In genomic region chr6:148761532-148761951, GRCh38 we compare ENCODE assay signal across 9 cellular contexts.
A peak's percentile ranks its signal among the peaks of the same experiment; 100 is the strongest.
DNase-seq lines count a peak whose midpoint lies in the region; ATAC-seq and TF ChIP-seq lines count a peak whose summit lies in the region.
"Had no signal": no experiment of that assay in that cellular context is flagged by ENCODE, and none has a peak within 500 bp of the region (broad histone marks: within the 10 kb centered on the region; RNA-seq: fewer than 3 reads in every experiment).

No MANE protein-coding gene starts in this region.

- no peak for ATAC-seq in HG03342 (IDR thresholded peaks at IDR 0.05; ENCODE audit: unreplicated experiment)
- ATAC-seq in HG02763 (IDR thresholded peaks at IDR 0.05; ENCODE audit: unreplicated experiment), result no peak

- peak; percentile 64 for DNase-seq in DMS 273 (lab: John Stamatoyannopoulos, UW; ENCODE audit: unreplicated experiment)
- no peak for DNase-seq in DMS 273 treated with DMSO at 0.1 percent for 48 hours (lab: John Stamatoyannopoulos, UW)
- DNase-seq in activated CD4-positive, alpha-beta T cell treated with anti-CD3 and anti-CD28 coated beads, Interleukin-2, amount 50 U/mL, for 1 hour, result peak; percentile 20
- DNase-seq in foreskin fibroblast, result peak in 1 of 2 donors; percentile 45
- no peak for DNase-seq in islet precursor cell

- H3K27ac ChIP-seq in skin epidermis, result peak overlapping the region in 16 of 21 experiments; percentile 3 to 89 (median 65)
- H3K27ac ChIP-seq: 22Rv1 had no signal

- TF ChIP-seq CTCF in foreskin fibroblast (IDR thresholded peaks at IDR 0.05; ENCODE audit: low read depth, low read length), result no peak

- H3K4me3 ChIP-seq in foreskin fibroblast (ENCODE audit: low read depth in 1 of 2, low read length in 2 of 2) (peak overlapping the region; percentile 35 to 50), skin epidermis (peak overlapping the region in 2 of 7 experiments; percentile 1 to 23)

Comparison
In these comparisons a context has a peak if more than half of its experiments do, and no peak if none do; other contexts are left out.
1. DNase-seq: peak in DMS 273 (single experiment) and activated CD4-positive, alpha-beta T cell treated with anti-CD3 and anti-CD28 coated beads, Interleukin-2, amount 50 U/mL, for 1 hour (single experiment); none in DMS 273 treated with DMSO at 0.1 percent for 48 hours (single experiment) and islet precursor cell (single experiment).